13 cellular contexts compared by ENCODE assay signal in the genomic region with DNA sequence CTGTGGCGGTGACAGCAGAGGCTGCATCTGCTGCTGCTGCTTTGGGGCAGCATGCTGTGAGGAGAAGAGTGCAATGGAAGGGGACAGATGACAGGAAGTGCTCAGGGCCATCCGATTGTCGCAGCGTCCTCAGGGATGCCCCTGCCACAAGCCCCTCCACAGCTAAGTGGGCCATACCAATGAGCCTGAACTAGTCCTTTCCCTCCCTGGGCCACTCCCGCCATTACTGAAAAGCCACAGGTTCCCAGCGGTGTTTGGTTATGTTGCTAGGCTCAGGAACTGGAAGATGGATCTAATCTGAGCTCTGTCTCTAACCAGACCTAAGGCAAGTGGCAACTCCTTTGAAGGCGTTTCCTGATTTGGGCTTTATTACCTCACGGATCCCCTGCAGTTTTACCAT.
"Had no signal": no experiment of that assay in that cellular context is flagged by ENCODE, and none has a peak within 500 bp of the region (broad histone marks: within the 10 kb centered on the region; RNA-seq: fewer than 3 reads in every experiment).

No MANE protein-coding gene starts in this region.

- H3K27me3 ChIP-seq: right atrium auricular region, stomach, upper lobe of left lung had no signal

- H3K36me3 ChIP-seq: prostate gland, right atrium auricular region had no signal

- DNase-seq: activated T-cell treated with anti-CD3 and anti-CD28 coated beads for 4 hours, amygdala, dermis blood vessel endothelial cell, hippocampal formation, left colon, lower lobe of right lung, stomach, T-helper 1 cell, T1000, upper lobe of left lung had no signal

- H3K4me3 ChIP-seq: lower lobe of right lung, prostate gland, right atrium auricular region, stomach, upper lobe of left lung had no signal

- H3K27ac ChIP-seq: lower lobe of right lung, prostate gland, right atrium auricular region, stomach, upper lobe of left lung had no signal

- ATAC-seq: activated CD4-positive, CD25-positive, alpha-beta regulatory T cell treated with anti-CD3 and anti-CD28 coated beads, Interleukin-2, amount 50 U/mL, for 24 hours; left colon; lower lobe of right lung had no signal

- H3K9me3 ChIP-seq: lower lobe of right lung, prostate gland, right atrium auricular region, stomach, upper lobe of left lung had no signal

- H3K4me1 ChIP-seq: prostate gland had no signal
